Comparison of ENCODE assay signal across 29 cellular contexts in the genomic region with DNA sequence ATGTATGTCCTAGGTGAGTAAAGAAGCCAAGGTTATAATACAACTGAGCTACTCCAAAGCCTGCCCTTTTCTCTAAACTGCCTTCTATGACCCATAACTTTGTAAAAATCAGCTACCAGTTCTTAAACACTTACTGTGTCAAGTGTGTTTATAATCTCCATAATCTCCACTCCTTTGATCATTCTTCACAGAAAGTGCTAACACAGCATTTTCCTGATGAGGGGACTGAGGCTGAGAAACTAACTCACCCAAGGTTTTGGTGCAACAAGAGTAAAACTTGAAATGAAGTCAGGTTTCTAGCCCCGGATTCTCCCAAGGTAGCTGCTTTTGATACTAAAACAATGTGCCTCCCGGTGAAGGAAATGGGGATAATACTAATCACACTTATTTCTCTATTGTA. TPM values are rescaled to one million over a fixed set of nuclear protein-coding genes. Genes with fewer than 3 reads are reported as not detected.
DNase-seq lines count a peak whose midpoint lies in the region; ATAC-seq and TF ChIP-seq lines count a peak whose summit lies in the region.
"Had no signal": no experiment of that assay in that cellular context is flagged by ENCODE, and none has a peak within 500 bp of the region (broad histone marks: within the 10 kb centered on the region; RNA-seq: fewer than 3 reads in every experiment).

No MANE protein-coding gene starts in this region.

- H3K4me1 ChIP-seq in HCT116 (ENCODE audit: control insufficient read depth in 1 of 2, insufficient read depth in 2 of 2, low read length in 2 of 2) (peaks cover 13 to 23% of the 10 kb centered on the region in 2 experiments), PC-9 (replicated peaks; ENCODE audit: insufficient read depth) (peaks cover 33% of the 10 kb centered on the region)
- H3K4me1 ChIP-seq in CD8-positive, alpha-beta memory T cell (ENCODE audit: insufficient read depth, low read length) = peaks cover 25% of the 10 kb centered on the region

- H3K4me2 ChIP-seq in HCT116 (ENCODE audit: low read length) = peak overlapping the region; percentile 85; the same call in 1 of the 2 replicates
- H3K4me2 ChIP-seq in PC-9 = no peak overlapping the region

- CTCF ChIA-PET in activated CD8-positive, alpha-beta memory T cell treated with anti-CD3 and anti-CD28 coated beads, Interleukin-2, amount 10 ng/mL, durations not matched to agents 7 days and 5 days (lab: Charles Lee) = interaction anchor here (1.0 to 1.4 kb wide), 3 partner anchors 9 to 179 kb away, joined by 3 to 5 read pairs (median 3); no protein-coding TSS in a partner anchor
- CTCF ChIA-PET in HCT116 (lab: Charles Lee) = interaction anchor here (0.8 kb wide), 1 partner anchor 41 kb away, joined by 3 read pairs; no protein-coding TSS in a partner anchor
- CTCF ChIA-PET in CD8-positive, alpha-beta memory T cell (lab: Charles Lee) = no interaction called here
- CTCF ChIA-PET in PC-9 (lab: Charles Lee) = no interaction called here

- no peaks in the 10 kb centered on the region for H3K9me3 Mint-ChIP-seq in activated CD8-positive, alpha-beta memory T cell treated with anti-CD3 and anti-CD28 coated beads, Interleukin-2, amount 10 ng/mL, durations not matched to agents 7 days and 5 days (ENCODE audit: low read depth)
- H3K9me3 Mint-ChIP-seq in activated T-helper 2 cell treated with anti-CD3 and anti-CD28 coated beads, Interferon-gamma antibody, Interleukin-2, Interleukin-4, amounts not matched to agents 10 μg/mL and 5 μg/mL and 100 μg/mL, durations not matched to agents 14 hours and 24 hours and 36 hours = no peaks in the 10 kb centered on the region
- H3K9me3 Mint-ChIP-seq in neural crest cell = no peaks in the 10 kb centered on the region
- H3K9me3 Mint-ChIP-seq in CD8-positive, alpha-beta memory T cell = no peaks in the 10 kb centered on the region
- H3K9me3 Mint-ChIP-seq: CD8-positive, alpha-beta T cell; central memory CD8-positive, alpha-beta T cell; dendritic cell treated with granulocyte-macrophage colony-stimulating factor and Interleukin-4, amounts not matched to agents 40 ng/mL and 50 ng/mL, for 4 days had no signal

- intact Hi-C loops in HCT116 (cut with micrococcal nuclease) = loop anchor here (5.0 kb wide), 1 partner anchor 67 kb away; no protein-coding TSS in a partner anchor
- intact Hi-C loops in activated T-helper 2 cell treated with anti-CD3 and anti-CD28 coated beads, Interferon-gamma antibody, Interleukin-2, Interleukin-4, amounts not matched to agents 10 μg/mL and 5 μg/mL and 100 μg/mL, durations not matched to agents 14 hours and 24 hours and 36 hours (cut with micrococcal nuclease) = loop anchor here (10.0 kb wide), 1 partner anchor 459 kb away; no protein-coding TSS in a partner anchor
- intact Hi-C loops in PC-9 (cut with micrococcal nuclease; ENCODE audit: unreplicated experiment) = no loop called here

- H3K27ac Mint-ChIP-seq in activated CD8-positive, alpha-beta memory T cell treated with anti-CD3 and anti-CD28 coated beads, Interleukin-2, amount 10 ng/mL, durations not matched to agents 7 days and 5 days = peak overlapping the region; percentile 32
- no peak overlapping the region for H3K27ac Mint-ChIP-seq in activated T-helper 2 cell treated with anti-CD3 and anti-CD28 coated beads, Interferon-gamma antibody, Interleukin-2, Interleukin-4, amounts not matched to agents 10 μg/mL and 5 μg/mL and 100 μg/mL, durations not matched to agents 14 hours and 24 hours and 36 hours
- no peak overlapping the region for H3K27ac Mint-ChIP-seq in neural crest cell (ENCODE audit: unreplicated experiment)
- peak overlapping the region in 4 of 8 donors; percentile 10 to 100 (median 100) for H3K27ac Mint-ChIP-seq in CD8-positive, alpha-beta memory T cell

- peaks cover 6 to 12% of the 10 kb centered on the region in 2 experiments; a peak in 3 of 4 replicates for H3K36me3 ChIP-seq in HCT116 (ENCODE audit: control insufficient read depth in 1 of 2, insufficient read depth in 2 of 2, low read length in 2 of 2)
- H3K36me3 ChIP-seq in CD8-positive, alpha-beta memory T cell (ENCODE audit: insufficient read depth, low read length) = peaks cover 4% of the 10 kb centered on the region
- H3K36me3 ChIP-seq in PC-9 (ENCODE audit: low read depth) = peaks cover 8% of the 10 kb centered on the region; the same call in 1 of the 2 replicates
- H3K36me3 ChIP-seq: uterus had no signal

- BruUV-seq in HCT116 (replicated peaks; lab: Mats Ljungman, UMichigan) (no TSS peak), PC-9 (replicated peaks; lab: Mats Ljungman, UMichigan) (no TSS peak)

- TF ChIP-seq CTCF in HCT116 (IDR thresholded peaks at IDR 0.05 in 2 of 3, conservative IDR thresholded peaks at IDR 0.05 in 1 of 3; ENCODE audit: borderline replicate concordance in 1 of 3, insufficient read depth in 1 of 3, low read depth in 2 of 3, low read length in 2 of 3) (no peak), neural crest cell (conservative IDR thresholded peaks at IDR 0.05) (no peak), PC-9 (conservative IDR thresholded peaks at IDR 0.05) (no peak)

- H4K20me1 ChIP-seq in HCT116 (ENCODE audit: insufficient read depth) (no peaks in the 10 kb centered on the region), PC-9 (ENCODE audit: insufficient read depth) (no peaks in the 10 kb centered on the region; the same call in 1 of the 2 replicates)

- H3K4me3 Mint-ChIP-seq in activated CD8-positive, alpha-beta memory T cell treated with anti-CD3 and anti-CD28 coated beads, Interleukin-2, amount 10 ng/mL, durations not matched to agents 7 days and 5 days = no peak overlapping the region
- H3K4me3 Mint-ChIP-seq in activated T-helper 2 cell treated with anti-CD3 and anti-CD28 coated beads, Interferon-gamma antibody, Interleukin-2, Interleukin-4, amounts not matched to agents 10 μg/mL and 5 μg/mL and 100 μg/mL, durations not matched to agents 14 hours and 24 hours and 36 hours (ENCODE audit: low read depth) = peak overlapping the region; percentile 3
- H3K4me3 Mint-ChIP-seq in neural crest cell = peak overlapping the region; percentile 99
- H3K4me3 Mint-ChIP-seq in CD8-positive, alpha-beta memory T cell = peak overlapping the region in 2 of 7 donors; percentile 50 to 98
- H3K4me3 Mint-ChIP-seq: dendritic cell treated with granulocyte-macrophage colony-stimulating factor and Interleukin-4, amounts not matched to agents 40 ng/mL and 50 ng/mL, for 4 days had no signal

- peaks cover 48% of the 10 kb centered on the region for H3K79me2 ChIP-seq in HCT116 (ENCODE audit: insufficient read depth, low read length)
- peaks cover 46% of the 10 kb centered on the region for H3K79me2 ChIP-seq in PC-9 (ENCODE audit: low read depth)

- no peaks in the 10 kb centered on the region for H3K27me3 ChIP-seq in HCT116 (ENCODE audit: insufficient read depth, low read length)
- no peaks in the 10 kb centered on the region for H3K27me3 ChIP-seq in CD8-positive, alpha-beta memory T cell (ENCODE audit: insufficient read depth, low read length, poor library complexity, severe bottlenecking)
- H3K27me3 ChIP-seq in PC-9 (ENCODE audit: insufficient read depth, low read depth) = no peaks in the 10 kb centered on the region
- H3K27me3 ChIP-seq: spleen, stomach, uterus had no signal

- RAD21 ChIA-PET in HCT116 (lab: Charles Lee; ENCODE audit: low non-redundant PET in 1 of 2, low total read pairs in 2 of 2, uncharacterized antibody in 2 of 2, unreplicated experiment in 2 of 2) = no interaction called here

- H3K27me3 Mint-ChIP-seq in activated CD8-positive, alpha-beta memory T cell treated with anti-CD3 and anti-CD28 coated beads, Interleukin-2, amount 10 ng/mL, durations not matched to agents 7 days and 5 days = no peaks in the 10 kb centered on the region
- no peaks in the 10 kb centered on the region for H3K27me3 Mint-ChIP-seq in activated T-helper 2 cell treated with anti-CD3 and anti-CD28 coated beads, Interferon-gamma antibody, Interleukin-2, Interleukin-4, amounts not matched to agents 10 μg/mL and 5 μg/mL and 100 μg/mL, durations not matched to agents 14 hours and 24 hours and 36 hours (ENCODE audit: low read depth)
- no peaks in the 10 kb centered on the region for H3K27me3 Mint-ChIP-seq in neural crest cell (ENCODE audit: low read depth)
- H3K27me3 Mint-ChIP-seq in CD8-positive, alpha-beta memory T cell = no peaks in the 10 kb centered on the region
- H3K27me3 Mint-ChIP-seq: central memory CD8-positive, alpha-beta T cell; dendritic cell treated with granulocyte-macrophage colony-stimulating factor and Interleukin-4, amounts not matched to agents 40 ng/mL and 50 ng/mL, for 4 days had no signal

- no peak for TF ChIP-seq RAD21 in HCT116 (IDR thresholded peaks at IDR 0.05; ENCODE audit: low read depth)

- H3K4me3 ChIP-seq in HCT116 (replicated peaks in 1 of 2; ENCODE audit: low read depth in 1 of 2, low read length in 2 of 2) (no peak overlapping the region), PC-9 (no peak overlapping the region)
- no peak overlapping the region for H3K4me3 ChIP-seq in CD8-positive, alpha-beta memory T cell (ENCODE audit: low read length)
- H3K4me3 ChIP-seq: stomach had no signal

- peaks cover 54% of the 10 kb centered on the region for H3K4me1 Mint-ChIP-seq in activated CD8-positive, alpha-beta memory T cell treated with anti-CD3 and anti-CD28 coated beads, Interleukin-2, amount 10 ng/mL, durations not matched to agents 7 days and 5 days
- H3K4me1 Mint-ChIP-seq in activated T-helper 2 cell treated with anti-CD3 and anti-CD28 coated beads, Interferon-gamma antibody, Interleukin-2, Interleukin-4, amounts not matched to agents 10 μg/mL and 5 μg/mL and 100 μg/mL, durations not matched to agents 14 hours and 24 hours and 36 hours (ENCODE audit: low read depth) = peaks cover 34% of the 10 kb centered on the region
- peaks cover 35% of the 10 kb centered on the region for H3K4me1 Mint-ChIP-seq in neural crest cell
- peaks cover 39 to 52% (median 50%) of the 10 kb centered on the region in 3 donors for H3K4me1 Mint-ChIP-seq in CD8-positive, alpha-beta memory T cell

- ATAC-seq in activated CD8-positive, alpha-beta memory T cell treated with anti-CD3 and anti-CD28 coated beads, Interleukin-2, amount 10 ng/mL, durations not matched to agents 7 days and 5 days = no peak
- ATAC-seq in HCT116 (no peak), GM19328 (IDR thresholded peaks at IDR 0.05; ENCODE audit: unreplicated experiment) (no peak)
- ATAC-seq: CD8-positive, alpha-beta T cell; right cardiac atrium had no signal

- H3K9me2 ChIP-seq in HCT116 (ENCODE audit: insufficient read depth) = no peaks in the 10 kb centered on the region
- no peaks in the 10 kb centered on the region for H3K9me2 ChIP-seq in PC-9 (ENCODE audit: insufficient read depth)

- H3K9me3 ChIP-seq in HCT116 (ENCODE audit: control insufficient read depth in 1 of 2, insufficient read depth in 1 of 2, low read depth in 1 of 2, low read length in 2 of 2) (no peaks in the 10 kb centered on the region), PC-9 (ENCODE audit: insufficient read depth, low read depth) (no peaks in the 10 kb centered on the region)
- H3K9me3 ChIP-seq in CD8-positive, alpha-beta memory T cell (ENCODE audit: low read length) = no peaks in the 10 kb centered on the region
- H3K9me3 ChIP-seq: spleen, stomach, uterus had no signal

- H2AFZ ChIP-seq in HCT116 (ENCODE audit: low read depth, low read length, poor library complexity, severe bottlenecking) = no peak overlapping the region
- H2AFZ ChIP-seq in PC-9 = no peak overlapping the region

- no peak overlapping the region for H3K9ac ChIP-seq in HCT116 (ENCODE audit: low read length)

- POLR2A ChIA-PET in HCT116 (lab: Charles Lee) = no interaction called here
- POLR2A ChIA-PET in CD8-positive, alpha-beta memory T cell (lab: Charles Lee) = no interaction called here
- POLR2A ChIA-PET in PC-9 (lab: Charles Lee; ENCODE audit: unreplicated experiment) = no interaction called here

- peaks cover 5% of the 10 kb centered on the region for H3K36me3 Mint-ChIP-seq in activated CD8-positive, alpha-beta memory T cell treated with anti-CD3 and anti-CD28 coated beads, Interleukin-2, amount 10 ng/mL, durations not matched to agents 7 days and 5 days
- H3K36me3 Mint-ChIP-seq in activated T-helper 2 cell treated with anti-CD3 and anti-CD28 coated beads, Interferon-gamma antibody, Interleukin-2, Interleukin-4, amounts not matched to agents 10 μg/mL and 5 μg/mL and 100 μg/mL, durations not matched to agents 14 hours and 24 hours and 36 hours (ENCODE audit: low read depth) = peaks cover 23% of the 10 kb centered on the region
- H3K36me3 Mint-ChIP-seq in neural crest cell (ENCODE audit: low read depth) = no peaks in the 10 kb centered on the region
- peaks cover 0 to 22% (median 4%) of the 10 kb centered on the region in 3 donors for H3K36me3 Mint-ChIP-seq in CD8-positive, alpha-beta memory T cell

- no peak for DNase-seq in activated CD8-positive, alpha-beta memory T cell treated with anti-CD3 and anti-CD28 coated beads, Interleukin-2, amount 10 ng/mL, durations not matched to agents 7 days and 5 days
- no peak for DNase-seq in activated CD8-positive, alpha-beta memory T cell treated with anti-CD3 and anti-CD28 coated beads, Interleukin-2, amount 50 U/mL, for 48 hours
- DNase-seq in HCT116 (ENCODE audit: low read depth, low spot score) (no peak), neural crest cell (ENCODE audit: low read depth, low spot score) (no peak), PC-9 (no peak)
- DNase-seq in activated T-helper 2 cell treated with anti-CD3 and anti-CD28 coated beads, Interferon-gamma antibody, Interleukin-2, Interleukin-4, amounts not matched to agents 10 μg/mL and 5 μg/mL and 100 μg/mL, durations not matched to agents 14 hours and 24 hours and 36 hours (ENCODE audit: low spot score) = no peak
- DNase-seq in CD8-positive, alpha-beta memory T cell = no peak
- DNase-seq: activated CD4-positive, alpha-beta T cell treated with anti-CD3 and anti-CD28 coated beads, Interleukin-2, amount 50 U/mL, for 1 hour; activated effector memory CD4-positive, alpha-beta T cell treated with Interleukin-2 at 50 U/mL for 16 hours; AML-193; CD8-positive, alpha-beta T cell; glutamatergic neuron; H9; mammary epithelial cell; NCI-H146; NCI-H226; NCI-H69; posterior cingulate gyrus; SIG-M5; spleen; stimulated activated CD4-positive, alpha-beta T cell treated with anti-CD3 and anti-CD28 coated beads, Interleukin-2, amount 100 ng/mL, for 24 hours; stimulated activated CD8-positive, alpha-beta memory T cell treated with anti-CD3 and anti-CD28 coated beads, Interleukin-4, amount 100 ng/mL, for 48 hours; stomach; T-helper 9 cell; uterus had no signal

- H3K27ac ChIP-seq in HCT116 (ENCODE audit: low read depth, low read length) = no peak overlapping the region
- H3K27ac ChIP-seq in CD8-positive, alpha-beta memory T cell (ENCODE audit: low read depth, low read length) = no peak overlapping the region
- H3K27ac ChIP-seq in PC-9 = no peak overlapping the region
- H3K27ac ChIP-seq: spleen, uterus had no signal

- peaks cover 4% of the 10 kb centered on the region; the same call in 1 of the 2 replicates for H3F3A ChIP-seq in PC-9 (ENCODE audit: insufficient read depth, low read depth)

- TF ChIP-seq POLR2A in HCT116 (IDR thresholded peaks at IDR 0.05; ENCODE audit: borderline replicate concordance, extremely low read depth, insufficient read depth, insufficient read length) = no peak

RNA-seq across cellular contexts. Expression of a gene that starts 1.9 kb away (rescaled TPM):
- 10 to 100 TPM; 20.5 to 23.1 TPM for total RNA-seq in activated CD8-positive, alpha-beta memory T cell treated with anti-CD3 and anti-CD28 coated beads, Interleukin-2, amount 10 ng/mL, durations not matched to agents 7 days and 5 days
- total RNA-seq in HCT116 (2021; ENCODE audit: unreplicated experiment) (17.2 TPM), neural crest cell (19.9 and 20.0 TPM in 2 replicates), PC-9 (2021) (16.2 and 19.8 TPM in 2 replicates)
- polyA plus RNA-seq in HCT116 (2012) = 7.0 and 9.9 TPM in 2 replicates
- total RNA-seq in activated T-helper 2 cell treated with anti-CD3 and anti-CD28 coated beads, Interferon-gamma antibody, Interleukin-2, Interleukin-4, amounts not matched to agents 10 μg/mL and 5 μg/mL and 100 μg/mL, durations not matched to agents 14 hours and 24 hours and 36 hours = 18.6 and 19.0 TPM in 2 replicates
- total RNA-seq in CD8-positive, alpha-beta memory T cell = 10 to 100 TPM; 19.4 to 20.0 TPM
- polyA plus RNA-seq in CD8-positive, alpha-beta memory T cell = 8.4 TPM

RNA-seq across cellular contexts. Expression of a gene that starts 5.9 kb away (rescaled TPM):
- total RNA-seq in activated CD8-positive, alpha-beta memory T cell treated with anti-CD3 and anti-CD28 coated beads, Interleukin-2, amount 10 ng/mL, durations not matched to agents 7 days and 5 days = 10 to 100 TPM; 19.4 to 22.2 TPM
- 18.3 TPM for total RNA-seq in HCT116 (2021; ENCODE audit: unreplicated experiment)
- polyA plus RNA-seq in HCT116 (2012) = 9.7 and 11.1 TPM in 2 replicates
- 23.4 and 24.2 TPM in 2 replicates for total RNA-seq in activated T-helper 2 cell treated with anti-CD3 and anti-CD28 coated beads, Interferon-gamma antibody, Interleukin-2, Interleukin-4, amounts not matched to agents 10 μg/mL and 5 μg/mL and 100 μg/mL, durations not matched to agents 14 hours and 24 hours and 36 hours
- 19.6 and 23.8 TPM in 2 replicates for total RNA-seq in neural crest cell
- 10 to 100 TPM; 30.8 to 32.1 TPM for total RNA-seq in CD8-positive, alpha-beta memory T cell
- 30.8 TPM for polyA plus RNA-seq in CD8-positive, alpha-beta memory T cell
- total RNA-seq in PC-9 (2021) = 11.4 and 16.7 TPM in 2 replicates

Comparison
In these comparisons a context has a peak if more than half of its experiments do, and no peak if none do; other contexts are left out.
1. CTCF ChIA-PET loops: an anchor here in activated CD8-positive, alpha-beta memory T cell treated with anti-CD3 and anti-CD28 coated beads, Interleukin-2, amount 10 ng/mL, durations not matched to agents 7 days and 5 days (1.0 to 1.4 kb wide) and HCT116 (0.8 kb wide); none called in CD8-positive, alpha-beta memory T cell and PC-9.